ENCODE assay signal across 17 cellular contexts in genomic region chr4:148076964-148077363, GRCh38.
"Had no signal": no experiment of that assay in that cellular context is flagged by ENCODE, and none has a peak within 500 bp of the region (broad histone marks: within the 10 kb centered on the region; RNA-seq: fewer than 3 reads in every experiment).

No MANE protein-coding gene starts in this region.

- H3K36me3 ChIP-seq: ovary had no signal

- H3K27ac ChIP-seq: esophagus squamous epithelium, ovary, tibial artery, vagina had no signal

- H3K9me3 ChIP-seq: gastrocnemius medialis, ovary, vagina had no signal

- H3K27me3 ChIP-seq: esophagus squamous epithelium, gastrocnemius medialis, heart right ventricle, ovary, tibial artery, vagina had no signal

- ATAC-seq: activated CD4-positive, alpha-beta T cell treated with anti-CD3 and anti-CD28 coated beads for 36 hours; activated CD8-positive, alpha-beta memory T cell treated with anti-CD3 and anti-CD28 coated beads, Interleukin-2, amount 10 ng/mL, durations not matched to agents 7 days and 5 days; gastrocnemius medialis; heart right ventricle; naive thymus-derived CD4-positive, alpha-beta T cell; stimulated activated naive B cell treated with anti-CD40 and anti-IgM and Interleukin-4, amounts not matched to agents 10 μg/mL and 1 μg/mL and 100 μg/mL, for 72 hours had no signal

- FAIRE-seq: endothelial cell of umbilical vein had no signal

- H3K4me3 ChIP-seq: esophagus squamous epithelium, gastrocnemius medialis, heart right ventricle, ovary, tibial artery, vagina had no signal

- H3K4me1 ChIP-seq: esophagus squamous epithelium, tibial artery had no signal

- DNase-seq: activated CD4-positive, alpha-beta memory T cell treated with anti-CD3 and anti-CD28 coated beads for 36 hours; activated CD4-positive, alpha-beta T cell treated with anti-CD3 and anti-CD28 coated beads for 36 hours; activated CD8-positive, alpha-beta memory T cell treated with anti-CD3 and anti-CD28 coated beads, Interleukin-2, amount 10 ng/mL, durations not matched to agents 7 days and 5 days; activated naive CD4-positive, alpha-beta T cell treated with anti-CD3 and anti-CD28 coated beads, Interleukin-2, amount 10 ng/mL, durations not matched to agents 7 days and 5 days; activated T-cell treated with anti-CD3 and anti-CD28 coated beads, Interleukin-2, amount 50 U/mL, for 1 hour; effector CD8-positive, alpha-beta T cell; esophagus squamous epithelium; gastrocnemius medialis; heart right ventricle; naive thymus-derived CD4-positive, alpha-beta T cell; ovary; stimulated activated CD4-positive, alpha-beta T cell treated with anti-CD3 and anti-CD28 coated beads, Interleukin-2, amount 100 ng/mL, for 48 hours; stimulated activated naive B cell treated with anti-CD40 and anti-IgM and Interleukin-4, amounts not matched to agents 10 μg/mL and 1 μg/mL and 100 μg/mL, for 72 hours; T-helper 2 cell; tibial artery had no signal
